Comparison of ENCODE assay signal across 10 cellular contexts in the genomic region with DNA sequence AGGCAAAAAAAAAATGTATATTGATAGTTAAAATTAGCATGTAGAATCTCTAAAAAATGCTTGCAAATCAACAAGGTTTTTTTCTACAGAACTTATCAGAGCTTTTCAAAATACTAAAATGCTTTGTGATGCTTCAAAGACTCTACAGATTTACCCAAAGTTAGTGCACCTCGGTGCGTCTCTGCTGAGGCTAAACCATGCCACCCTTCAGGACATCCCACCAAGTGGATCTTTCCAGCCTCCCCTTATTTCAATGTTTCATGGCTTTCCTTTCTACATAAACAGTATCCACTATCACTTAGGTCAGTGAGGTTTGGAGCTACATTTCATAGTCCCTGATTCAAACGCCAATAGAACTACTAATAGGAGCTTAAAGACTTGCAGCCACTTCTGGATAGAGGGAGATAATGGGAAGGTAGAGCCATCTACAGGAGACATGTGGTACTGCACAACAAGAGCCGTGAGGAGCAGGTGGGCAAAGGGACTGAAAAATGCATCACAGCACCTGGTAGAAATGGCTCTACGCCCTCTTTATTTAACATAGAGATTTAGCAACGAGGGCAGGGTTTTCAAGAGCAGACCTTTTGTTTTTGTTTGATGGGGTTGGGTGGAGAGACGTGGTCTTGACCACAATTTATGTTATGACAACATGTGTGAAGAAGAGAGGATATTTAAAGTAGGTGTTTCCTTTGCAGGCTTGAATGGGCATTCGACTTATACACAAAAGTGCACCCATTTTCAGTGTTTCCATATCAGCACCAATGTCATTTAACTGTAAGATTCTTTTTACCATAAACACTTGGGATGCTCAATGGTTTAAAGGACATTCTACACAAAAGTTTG. TPM values are rescaled to one million over a fixed set of nuclear protein-coding genes. Genes with fewer than 3 reads are reported as not detected.
A peak's percentile ranks its signal among the peaks of the same experiment; 100 is the strongest.
DNase-seq lines count a peak whose midpoint lies in the region; ATAC-seq, FAIRE-seq and TF ChIP-seq lines count a peak whose summit lies in the region.
"Had no signal": no experiment of that assay in that cellular context is flagged by ENCODE, and none has a peak within 500 bp of the region (broad histone marks: within the 10 kb centered on the region; RNA-seq: fewer than 3 reads in every experiment).

No MANE protein-coding gene starts in this region.

- no peaks in the 10 kb centered on the region for H3K36me3 Mint-ChIP-seq in CD4-positive, alpha-beta memory T cell
- H3K36me3 Mint-ChIP-seq: T-cell had no signal

- H3K27me3 Mint-ChIP-seq in CD4-positive, alpha-beta memory T cell: peaks cover 3 to 5% of the 10 kb centered on the region in 2 donors

- no peak for FAIRE-seq in small intestine (lab: Jason Lieb, UNC)

- H3K4me3 ChIP-seq in CD4-positive, alpha-beta memory T cell (ENCODE audit: low read length in 2 of 2): no peak overlapping the region
- H3K4me3 ChIP-seq in astrocyte of the cerebellum (ENCODE audit: low read depth, low read length): no peak overlapping the region
- H3K4me3 ChIP-seq in small intestine (ENCODE audit: low read depth in 1 of 2, low read length in 2 of 2): no peak overlapping the region

- peak in 4 of 5 donors; percentile 30 to 40 (median 39) for DNase-seq in CD4-positive, alpha-beta memory T cell
- DNase-seq in HK-2 (ENCODE audit: unreplicated experiment): peak; percentile 16
- peak; percentile 20 for DNase-seq in NOMO-1 treated with dmso at 0.1 percent for 144 hours (lab: John Stamatoyannopoulos, UW; ENCODE audit: unreplicated experiment)
- DNase-seq in astrocyte of the cerebellum (ENCODE audit: low read depth): peak; percentile 49
- peak; percentile 50 for DNase-seq in iPS DF 19.7 (ENCODE audit: low read depth, low spot score)
- peak; percentile 23 for DNase-seq in small intestine

- peaks cover 0 to under 1% (median 0%) of the 10 kb centered on the region in 8 donors for H3K9me3 Mint-ChIP-seq in CD4-positive, alpha-beta memory T cell
- H3K9me3 Mint-ChIP-seq: T-cell had no signal

- peak; percentile 96 for TF ChIP-seq CTCF in astrocyte of the cerebellum (IDR thresholded peaks at IDR 0.05; ENCODE audit: low read depth, low read length, missing control alignments)

- no peaks in the 10 kb centered on the region for H3K27me3 ChIP-seq in CD4-positive, alpha-beta memory T cell (ENCODE audit: insufficient read depth, low read length)
- no peaks in the 10 kb centered on the region for H3K27me3 ChIP-seq in small intestine (ENCODE audit: control insufficient read depth in 2 of 2, insufficient read depth in 2 of 2, low read length in 2 of 2)

- POLR2A ChIA-PET in CD4-positive, alpha-beta memory T cell (lab: Charles Lee; ENCODE audit: partially characterized antibody): no interaction called here

- H3K27ac Mint-ChIP-seq in CD4-positive, alpha-beta memory T cell: no peak overlapping the region
- H3K27ac Mint-ChIP-seq: T-cell had no signal

- CTCF ChIA-PET in CD4-positive, alpha-beta memory T cell (lab: Charles Lee; ENCODE audit: partially characterized antibody): interaction anchor here (0.8 to 2.8 kb wide), 14 partner anchors 7 to 993 kb away, joined by 3 to 14 read pairs (median 4); no protein-coding TSS in a partner anchor

- no peaks in the 10 kb centered on the region for H3K36me3 ChIP-seq in CD4-positive, alpha-beta memory T cell (ENCODE audit: insufficient read depth, low read length)
- no peaks in the 10 kb centered on the region for H3K36me3 ChIP-seq in small intestine (ENCODE audit: control insufficient read depth in 2 of 2, insufficient read depth in 2 of 2, low read length in 2 of 2)

- no peak overlapping the region for H3K27ac ChIP-seq in CD4-positive, alpha-beta memory T cell (ENCODE audit: low read depth, low read length)
- H3K27ac ChIP-seq in small intestine (ENCODE audit: low read depth in 1 of 2, low read length in 1 of 2): no peak overlapping the region

- no peaks in the 10 kb centered on the region for H3K4me1 ChIP-seq in CD4-positive, alpha-beta memory T cell (ENCODE audit: insufficient read depth, low read length)
- H3K4me1 ChIP-seq in small intestine (ENCODE audit: control insufficient read depth in 2 of 2, insufficient read depth in 1 of 2, low read depth in 1 of 2, low read length in 1 of 2): no peaks in the 10 kb centered on the region

- in situ Hi-C loops in astrocyte of the cerebellum (cut with HindIII; ENCODE audit: low sequenced_read_pairs): no loop called here

- ATAC-seq in GM18867 (IDR thresholded peaks at IDR 0.05; ENCODE audit: unreplicated experiment) (peak; percentile 64), GM19328 (IDR thresholded peaks at IDR 0.05; ENCODE audit: unreplicated experiment) (no peak)

- H3K4me1 Mint-ChIP-seq in CD4-positive, alpha-beta memory T cell: peaks cover 3 to 11% (median 5%) of the 10 kb centered on the region in 4 donors

- intact Hi-C loops in CD4-positive, alpha-beta memory T cell (cut with micrococcal nuclease): loop anchor here (1.0 to 5.0 kb wide), 2 partner anchors 766 to 1582 kb away; no protein-coding TSS in a partner anchor

- 30 to 32% (median 31%) methylated on average over 8 of the region's 8 CpGs for WGBS in small intestine, 3 donors

- no peak overlapping the region for H3K4me3 Mint-ChIP-seq in CD4-positive, alpha-beta memory T cell
- H3K4me3 Mint-ChIP-seq: T-cell had no signal

- H3K9me3 ChIP-seq in CD4-positive, alpha-beta memory T cell (ENCODE audit: control insufficient read depth in 1 of 2, low read length in 2 of 2): no peaks in the 10 kb centered on the region
- H3K9me3 ChIP-seq in small intestine (ENCODE audit: control insufficient read depth, low read depth): no peaks in the 10 kb centered on the region

RNA-seq across cellular contexts. Expression of a gene that starts 56.1 kb away (rescaled TPM):
- not detected for total RNA-seq in CD4-positive, alpha-beta memory T cell
- not detected for polyA plus RNA-seq in CD4-positive, alpha-beta memory T cell
- polyA plus RNA-seq in small intestine: not detected
- total RNA-seq: skeletal muscle tissue, T-cell had no signal
